8 cellular contexts compared by ENCODE assay signal in genomic region chr7:75358671-75359541, GRCh38. TPM values are rescaled to one million over a fixed set of nuclear protein-coding genes. Genes with fewer than 3 reads are reported as not detected.
DNase-seq lines count a peak whose midpoint lies in the region; ATAC-seq, FAIRE-seq and TF ChIP-seq lines count a peak whose summit lies in the region.
"Not testable (repeated sequence)": the region's sequence is repeated elsewhere in the genome, so short reads cannot be mapped to it uniquely, and the experiment has no call there.

No MANE protein-coding gene starts in this region.

- not testable (repeated sequence) for TF ChIP-seq POLR2A in H54 (IDR thresholded peaks at IDR 0.05; ENCODE audit: low read depth, low read length)

- H4K20me1 ChIP-seq in astrocyte (ENCODE audit: insufficient read depth, low read length): not testable (repeated sequence)

- CTCF ChIA-PET in activated CD4-positive, alpha-beta T cell treated with anti-CD3 and anti-CD28 coated beads, Interleukin-2, amount 10 ng/mL, durations not matched to agents 7 days and 5 days (lab: Charles Lee): not testable (repeated sequence)

- H3K4me2 ChIP-seq in astrocyte (ENCODE audit: low read length): not testable (repeated sequence)

- H3K9me3 Mint-ChIP-seq in activated CD4-positive, alpha-beta T cell treated with anti-CD3 and anti-CD28 coated beads, Interleukin-2, amount 10 ng/mL, durations not matched to agents 7 days and 5 days; astrocyte (ENCODE audit: unreplicated experiment); glutamatergic neuron (ENCODE audit: unreplicated experiment); stimulated activated memory B cell treated with anti-CD40 and anti-IgM and Interleukin-4, amounts not matched to agents 10 μg/mL and 1 μg/mL and 100 μg/mL, for 72 hours: not testable (repeated sequence)

- POLR2A ChIA-PET in activated CD4-positive, alpha-beta T cell treated with anti-CD3 and anti-CD28 coated beads, Interleukin-2, amount 10 ng/mL, durations not matched to agents 7 days and 5 days (lab: Charles Lee): not testable (repeated sequence)

- not testable (repeated sequence) for H3K4me1 Mint-ChIP-seq in activated CD4-positive, alpha-beta T cell treated with anti-CD3 and anti-CD28 coated beads, Interleukin-2, amount 10 ng/mL, durations not matched to agents 7 days and 5 days; astrocyte (ENCODE audit: low read depth, unreplicated experiment); glutamatergic neuron (ENCODE audit: low read depth, unreplicated experiment); stimulated activated memory B cell treated with anti-CD40 and anti-IgM and Interleukin-4, amounts not matched to agents 10 μg/mL and 1 μg/mL and 100 μg/mL, for 72 hours

- FAIRE-seq in H54 (lab: Jason Lieb, UNC): peak; percentile 27
- FAIRE-seq in astrocyte (lab: Jason Lieb, UNC): not testable (repeated sequence)

- peak overlapping the region; percentile 80 for H3K4me3 Mint-ChIP-seq in activated CD4-positive, alpha-beta T cell treated with anti-CD3 and anti-CD28 coated beads, Interleukin-2, amount 10 ng/mL, durations not matched to agents 7 days and 5 days
- H3K4me3 Mint-ChIP-seq in astrocyte (ENCODE audit: unreplicated experiment): peak overlapping the region; percentile 92
- peak overlapping the region; percentile 87 for H3K4me3 Mint-ChIP-seq in glutamatergic neuron (ENCODE audit: unreplicated experiment)
- H3K4me3 Mint-ChIP-seq in stimulated activated memory B cell treated with anti-CD40 and anti-IgM and Interleukin-4, amounts not matched to agents 10 μg/mL and 1 μg/mL and 100 μg/mL, for 72 hours: peak overlapping the region; percentile 66

- H3K4me3 ChIP-seq in HUES48 (ENCODE audit: low read depth, low read length) (peak overlapping the region; percentile 58), astrocyte (ENCODE audit: insufficient read depth, low read depth, low read length) (peak overlapping the region; percentile 50)

- not testable (repeated sequence) for H3K36me3 ChIP-seq in HUES48 (ENCODE audit: control insufficient read depth, insufficient read depth, low read length); astrocyte (ENCODE audit: insufficient read depth, low read length)

- not testable (repeated sequence) for H3K79me2 ChIP-seq in astrocyte (ENCODE audit: insufficient read depth, low read length)

- peak; percentile 69 for ATAC-seq in GM18502 (IDR thresholded peaks at IDR 0.05; ENCODE audit: poor library complexity, unreplicated experiment)
- peak; percentile 95 for ATAC-seq in omental fat pad (ENCODE audit: low FRiP score)
- ATAC-seq in stimulated activated memory B cell treated with anti-CD40 and anti-IgM and Interleukin-4, amounts not matched to agents 10 μg/mL and 1 μg/mL and 100 μg/mL, for 72 hours: peak; percentile 90

- DNase-seq in H54 (ENCODE audit: insufficient read length, low spot score); astrocyte (ENCODE audit: low read depth); omental fat pad (ENCODE audit: low spot score): not testable (repeated sequence)
- DNase-seq in activated CD4-positive, alpha-beta T cell treated with anti-CD3 and anti-CD28 coated beads, Interleukin-2, amount 10 ng/mL, durations not matched to agents 7 days and 5 days: peak; percentile 44
- peak; percentile 61 for DNase-seq in glutamatergic neuron

- TF ChIP-seq CTCF in astrocyte (IDR thresholded peaks at IDR 0.05; ENCODE audit: insufficient read depth, low read depth, low read length); glutamatergic neuron (IDR thresholded peaks at IDR 0.05; ENCODE audit: partially characterized antibody, unreplicated experiment); omental fat pad (IDR thresholded peaks at IDR 0.05): not testable (repeated sequence)

- not testable (repeated sequence) for H2AFZ ChIP-seq in astrocyte (ENCODE audit: low read depth, low read length)

- H3K27ac Mint-ChIP-seq in activated CD4-positive, alpha-beta T cell treated with anti-CD3 and anti-CD28 coated beads, Interleukin-2, amount 10 ng/mL, durations not matched to agents 7 days and 5 days: peak overlapping the region; percentile 96
- peak overlapping the region; percentile 34 for H3K27ac Mint-ChIP-seq in astrocyte (ENCODE audit: unreplicated experiment)
- H3K27ac Mint-ChIP-seq in glutamatergic neuron (ENCODE audit: unreplicated experiment); stimulated activated memory B cell treated with anti-CD40 and anti-IgM and Interleukin-4, amounts not matched to agents 10 μg/mL and 1 μg/mL and 100 μg/mL, for 72 hours: not testable (repeated sequence)

- not testable (repeated sequence) for H3K4me1 ChIP-seq in HUES48 (ENCODE audit: control insufficient read depth, insufficient read depth, low read length); astrocyte (ENCODE audit: insufficient read depth, low read length)

- not testable (repeated sequence) for H3K27me3 ChIP-seq in HUES48 (ENCODE audit: control insufficient read depth, insufficient read depth, low read length); astrocyte (ENCODE audit: insufficient read depth, low read length)

- H3K9me3 ChIP-seq in HUES48 (ENCODE audit: control insufficient read depth, insufficient read depth, low read length); astrocyte (ENCODE audit: insufficient read depth, low read depth, low read length): not testable (repeated sequence)

- not testable (repeated sequence) for H3K36me3 Mint-ChIP-seq in activated CD4-positive, alpha-beta T cell treated with anti-CD3 and anti-CD28 coated beads, Interleukin-2, amount 10 ng/mL, durations not matched to agents 7 days and 5 days (ENCODE audit: low read depth); astrocyte (ENCODE audit: low read depth, unreplicated experiment); glutamatergic neuron (ENCODE audit: unreplicated experiment); stimulated activated memory B cell treated with anti-CD40 and anti-IgM and Interleukin-4, amounts not matched to agents 10 μg/mL and 1 μg/mL and 100 μg/mL, for 72 hours

- H3K27ac ChIP-seq in HUES48 (ENCODE audit: low read depth, low read length) (peak overlapping the region; percentile 79), astrocyte (ENCODE audit: low read depth, low read length) (peak overlapping the region; percentile 42)

- not testable (repeated sequence) for H3K27me3 Mint-ChIP-seq in activated CD4-positive, alpha-beta T cell treated with anti-CD3 and anti-CD28 coated beads, Interleukin-2, amount 10 ng/mL, durations not matched to agents 7 days and 5 days; astrocyte (ENCODE audit: low read depth, unreplicated experiment); glutamatergic neuron (ENCODE audit: unreplicated experiment); stimulated activated memory B cell treated with anti-CD40 and anti-IgM and Interleukin-4, amounts not matched to agents 10 μg/mL and 1 μg/mL and 100 μg/mL, for 72 hours

- H3K9ac ChIP-seq in HUES48 (ENCODE audit: low read depth, low read length) (peak overlapping the region; percentile 48; the same call in 1 of the 2 replicates), astrocyte (ENCODE audit: low read length) (peak overlapping the region; percentile 52)

RNA-seq across cellular contexts. Expression of gene TRIM73, which starts 36.5 kb away (rescaled TPM):
- total RNA-seq in activated CD4-positive, alpha-beta T cell treated with anti-CD3 and anti-CD28 coated beads, Interleukin-2, amount 10 ng/mL, durations not matched to agents 7 days and 5 days: 10 to 100 TPM; 12.4 to 13.1 TPM
- total RNA-seq in astrocyte: 6.1 and 6.9 TPM in 2 replicates
- total RNA-seq in glutamatergic neuron (ENCODE audit: unreplicated experiment): 11.2 TPM
- 1 to 10 TPM in 3 of 4 donors, under 1 TPM in 1; 0.84 to 2.0 (median 1.6) TPM for total RNA-seq in omental fat pad
